8 cellular contexts compared by ENCODE assay signal in genomic region chr20:63434599-63435378, GRCh38. TPM values are rescaled to one million over a fixed set of nuclear protein-coding genes. Genes with fewer than 3 reads are reported as not detected.
DNase-seq lines count a peak whose midpoint lies in the region; ATAC-seq and TF ChIP-seq lines count a peak whose summit lies in the region.

No MANE protein-coding gene starts in this region.

- peak overlapping the region; percentile 34 for H3K56ac ChIP-seq in mesendoderm (ENCODE audit: low read length)

- peaks cover 28% of the 10 kb centered on the region; the same call in 1 of the 2 replicates for H3F3A ChIP-seq in GM23338 (replicated peaks; ENCODE audit: low read depth)

- POLR2A ChIA-PET in activated CD8-positive, alpha-beta T cell treated with anti-CD3 and anti-CD28 coated beads for 36 hours (lab: Charles Lee): interaction anchor here (1.2 kb wide), 1 partner anchor 86 kb away, joined by 4 read pairs; no protein-coding TSS in a partner anchor

- H3K79me1 ChIP-seq in mesendoderm (ENCODE audit: low read length): no peaks in the 10 kb centered on the region

- no peak overlapping the region for H2BK15ac ChIP-seq in mesendoderm (replicated peaks; ENCODE audit: low read depth)

- H3K27ac ChIP-seq in GM23338 (ENCODE audit: low read depth) (peak overlapping the region; percentile 80), mesendoderm (ENCODE audit: low read depth, low read length) (no peak overlapping the region)

- H3K79me2 ChIP-seq in GM23338 (replicated peaks; ENCODE audit: insufficient read depth) (no peaks in the 10 kb centered on the region), mesendoderm (ENCODE audit: control insufficient read depth, insufficient read depth, low read length) (no peaks in the 10 kb centered on the region)

- H2AK5ac ChIP-seq in mesendoderm (ENCODE audit: low read length): no peak overlapping the region

- H3K4me1 ChIP-seq in GM23338 (ENCODE audit: insufficient read depth) (peaks cover 4% of the 10 kb centered on the region; the same call in 1 of the 2 replicates), mesendoderm (ENCODE audit: control insufficient read depth, low read depth, low read length) (peaks cover 2% of the 10 kb centered on the region)

- H3K4me1 Mint-ChIP-seq in GM23338: peaks cover 22% of the 10 kb centered on the region
- peaks cover 10% of the 10 kb centered on the region for H3K4me1 Mint-ChIP-seq in activated CD8-positive, alpha-beta T cell treated with anti-CD3 and anti-CD28 coated beads for 36 hours (ENCODE audit: low read depth)

- H2AFZ ChIP-seq in GM23338: no peak overlapping the region

- peak overlapping the region; percentile 31; the same call in 2 of the 3 replicates for H3K4me3 Mint-ChIP-seq in GM23338
- peak overlapping the region; percentile 9 for H3K4me3 Mint-ChIP-seq in activated CD8-positive, alpha-beta T cell treated with anti-CD3 and anti-CD28 coated beads for 36 hours

- peaks cover 22% of the 10 kb centered on the region for H3K27me3 Mint-ChIP-seq in GM23338 (ENCODE audit: insufficient read depth, low read depth, poor library complexity)
- H3K27me3 Mint-ChIP-seq in activated CD8-positive, alpha-beta T cell treated with anti-CD3 and anti-CD28 coated beads for 36 hours: peaks cover 13% of the 10 kb centered on the region

- no peak overlapping the region for H3K4me2 ChIP-seq in GM23338
- no peak overlapping the region for H3K4me2 ChIP-seq in mesendoderm (ENCODE audit: low read length)

- DNase-seq in AG20443 (ENCODE audit: low spot score): peak; percentile 90
- DNase-seq in GM23338 (ENCODE audit: low spot score): peak; percentile 96
- DNase-seq in NCI-H82 (lab: John Stamatoyannopoulos, UW): peak; percentile 82
- DNase-seq in activated CD8-positive, alpha-beta T cell treated with anti-CD3 and anti-CD28 coated beads for 36 hours: peak; percentile 94
- DNase-seq in effector CD8-positive, alpha-beta T cell (lab: John Stamatoyannopoulos, UW): peak; percentile 59
- DNase-seq in mesendoderm: peak; percentile 92
- peak; percentile 47 to 50 for DNase-seq in stimulated activated CD8-positive, alpha-beta memory T cell treated with anti-CD3 and anti-CD28 coated beads, Interleukin-4, amount 100 ng/mL, for 4 hours (ENCODE audit: low read depth in 2 of 2, low spot score in 1 of 2)

- WGBS in mesendoderm (ENCODE audit: extremely low coverage, insufficient coverage, low lambda C conversion rate): no CpG with 5 or more reads among the region's 33 CpGs

- peaks cover 6% of the 10 kb centered on the region for H3K9me3 Mint-ChIP-seq in GM23338
- H3K9me3 Mint-ChIP-seq in activated CD8-positive, alpha-beta T cell treated with anti-CD3 and anti-CD28 coated beads for 36 hours: no peaks in the 10 kb centered on the region

- peak; percentile 96 to 99 for TF ChIP-seq CTCF in GM23338 (conservative IDR thresholded peaks at IDR 0.05; ENCODE audit: low read depth in 2 of 2)
- peak; percentile 93 for TF ChIP-seq CTCF in activated CD8-positive, alpha-beta T cell treated with anti-CD3 and anti-CD28 coated beads for 36 hours (IDR thresholded peaks at IDR 0.05)

- no peak overlapping the region for H2BK120ac ChIP-seq in mesendoderm (ENCODE audit: low read depth, low read length)

- H3K9me2 ChIP-seq in GM23338 (ENCODE audit: insufficient read depth): no peaks in the 10 kb centered on the region

- peak; percentile 74 for ATAC-seq in GM23338
- peak; percentile 89 for ATAC-seq in activated CD8-positive, alpha-beta T cell treated with anti-CD3 and anti-CD28 coated beads for 36 hours
- no peak for ATAC-seq in GM21367 (IDR thresholded peaks at IDR 0.05; ENCODE audit: unreplicated experiment)

- H3K27me3 ChIP-seq in GM23338 (ENCODE audit: insufficient read depth): no peaks in the 10 kb centered on the region
- no peaks in the 10 kb centered on the region for H3K27me3 ChIP-seq in mesendoderm (ENCODE audit: insufficient read depth, low read length, poor library complexity)

- no peak overlapping the region for H3K23ac ChIP-seq in mesendoderm (ENCODE audit: low read length)

- H4K5ac ChIP-seq in mesendoderm (ENCODE audit: low read length): no peak overlapping the region

- H3K18ac ChIP-seq in mesendoderm (ENCODE audit: low read length): no peak overlapping the region

- H3K4me3 ChIP-seq in GM23338: no peak overlapping the region
- no peak overlapping the region for H3K4me3 ChIP-seq in mesendoderm (ENCODE audit: low read length)

- CTCF ChIA-PET in activated CD8-positive, alpha-beta T cell treated with anti-CD3 and anti-CD28 coated beads for 36 hours (lab: Charles Lee): interaction anchor here (1.2 kb wide), 1 partner anchor 9 kb away, joined by 3 read pairs; no protein-coding TSS in a partner anchor

- peak overlapping the region; percentile 92 for H3K27ac Mint-ChIP-seq in GM23338
- H3K27ac Mint-ChIP-seq in activated CD8-positive, alpha-beta T cell treated with anti-CD3 and anti-CD28 coated beads for 36 hours: peak overlapping the region; percentile 14

- no peaks in the 10 kb centered on the region for H4K20me1 ChIP-seq in GM23338 (replicated peaks; ENCODE audit: insufficient read depth)

- no peak overlapping the region for H3K4ac ChIP-seq in mesendoderm (ENCODE audit: low read depth, low read length)

- no peak overlapping the region for H2BK5ac ChIP-seq in mesendoderm (ENCODE audit: low read length)

- H3K9ac ChIP-seq in mesendoderm (ENCODE audit: low read length): no peak overlapping the region

- H3K36me3 Mint-ChIP-seq in GM23338 (ENCODE audit: low read depth): peaks cover 10% of the 10 kb centered on the region
- H3K36me3 Mint-ChIP-seq in activated CD8-positive, alpha-beta T cell treated with anti-CD3 and anti-CD28 coated beads for 36 hours (ENCODE audit: low read depth): no peaks in the 10 kb centered on the region

- intact Hi-C loops in activated CD8-positive, alpha-beta T cell treated with anti-CD3 and anti-CD28 coated beads for 36 hours (cut with micrococcal nuclease): no loop called here

- no peak overlapping the region for H4K8ac ChIP-seq in mesendoderm (ENCODE audit: low read depth, low read length)

- no peaks in the 10 kb centered on the region for H3K36me3 ChIP-seq in GM23338 (ENCODE audit: insufficient read depth)
- H3K36me3 ChIP-seq in mesendoderm (ENCODE audit: control insufficient read depth, insufficient read depth, low read length): no peaks in the 10 kb centered on the region

TF ChIP-seq in GM23338, 12 proteins besides CTCF, POLR2A, EP300 and RAD21 (continues in another document):
- no peak for TF ChIP-seq EZH2phosphoT487 (IDR thresholded peaks at IDR 0.05; ENCODE audit: unreplicated experiment)
- no peak for TF ChIP-seq POLR2AphosphoS5 (IDR thresholded peaks at IDR 0.05; ENCODE audit: low read depth)
- peak; percentile 63 for TF ChIP-seq CREB1 (CRISPR knock-in tag; IDR thresholded peaks at IDR 0.05; ENCODE audit: low read depth)
- TF ChIP-seq REST (IDR thresholded peaks at IDR 0.05; ENCODE audit: unreplicated experiment): no peak
- TF ChIP-seq STAT1 (IDR thresholded peaks at IDR 0.05; ENCODE audit: unreplicated experiment): no peak
- TF ChIP-seq, protein P1, sequence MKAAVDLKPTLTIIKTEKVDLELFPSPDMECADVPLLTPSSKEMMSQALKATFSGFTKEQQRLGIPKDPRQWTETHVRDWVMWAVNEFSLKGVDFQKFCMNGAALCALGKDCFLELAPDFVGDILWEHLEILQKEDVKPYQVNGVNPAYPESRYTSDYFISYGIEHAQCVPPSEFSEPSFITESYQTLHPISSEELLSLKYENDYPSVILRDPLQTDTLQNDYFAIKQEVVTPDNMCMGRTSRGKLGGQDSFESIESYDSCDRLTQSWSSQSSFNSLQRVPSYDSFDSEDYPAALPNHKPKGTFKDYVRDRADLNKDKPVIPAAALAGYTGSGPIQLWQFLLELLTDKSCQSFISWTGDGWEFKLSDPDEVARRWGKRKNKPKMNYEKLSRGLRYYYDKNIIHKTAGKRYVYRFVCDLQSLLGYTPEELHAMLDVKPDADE (IDR thresholded peaks at IDR 0.05): peak; percentile 27; the same call in 1 of the 2 replicates
- TF ChIP-seq JUNB (IDR thresholded peaks at IDR 0.05; ENCODE audit: unreplicated experiment): no peak
- no peak for TF ChIP-seq EZH2 (IDR thresholded peaks at IDR 0.05; ENCODE audit: low read depth, unreplicated experiment)

RNA-seq across cellular contexts. Expression of gene KCNQ2, which starts 37.7 kb away (rescaled TPM):
- total RNA-seq in GM23338 (2014; rRNA removed; shearing (Covaris generic)): 61.7 and 92.4 TPM in 2 replicates
- 67.9 and 68.5 TPM in 2 replicates for polyA plus RNA-seq in GM23338 (2016; fragmentation: Nextera tagmentation; extraction: Ambion mirVana)
- total RNA-seq in activated CD8-positive, alpha-beta T cell treated with anti-CD3 and anti-CD28 coated beads for 36 hours: not detected
- 20.9 TPM for polyA plus RNA-seq in mesendoderm (2013, experiment 1 of 2)
- 20.4 TPM for polyA plus RNA-seq in mesendoderm (2013, experiment 2 of 2)

Comparison
In these comparisons a context has a peak if more than half of its experiments do, and no peak if none do; other contexts are left out.
1. RNA of gene KCNQ2, which starts 37.7 kb away (total RNA-seq): 61.7 to 92.4 TPM in GM23338; not detected in activated CD8-positive, alpha-beta T cell treated with anti-CD3 and anti-CD28 coated beads for 36 hours; every median in the first group is over 10 times any median in the second.
2. Peak in every context shown above with its lines, with median percentiles within 50 percentile points of each other: DNase-seq.